Comparison of ENCODE assay signal across 9 cellular contexts in genomic region chr5:16616536-16617271, GRCh38. TPM values are rescaled to one million over a fixed set of nuclear protein-coding genes. Genes with fewer than 3 reads are reported as not detected.
DNase-seq lines count a peak whose midpoint lies in the region; ATAC-seq, FAIRE-seq and TF ChIP-seq lines count a peak whose summit lies in the region.
"Had no signal": no experiment of that assay in that cellular context is flagged by ENCODE, and none has a peak within 500 bp of the region (broad histone marks: within the 10 kb centered on the region; RNA-seq: fewer than 3 reads in every experiment).

TSS of gene RETREG1 (minus strand) at chr5:16616997. CDS start at chr5:16616971, 26 bp downstream.

- 0 to 1% (median 0%) methylated on average over 52 to 86 of the region's 86 CpGs for WGBS in small intestine, 3 donors

- POLR2A ChIA-PET in CD8-positive, alpha-beta memory T cell (lab: Charles Lee), result interaction anchor here (1.2 to 2.8 kb wide), 5 partner anchors 10 to 161 kb away, joined by 3 to 12 read pairs (median 5); no protein-coding TSS in a partner anchor

- H3K27me3 Mint-ChIP-seq in CD8-positive, alpha-beta memory T cell, result no peaks in the 10 kb centered on the region

- H3K9ac ChIP-seq in iPS-20b (ENCODE audit: low read depth, low read length), result peak within 1 kb of the TSS; percentile 37; the same call in 1 of the 2 replicates

- peaks cover 36 to 40% (median 38%) of the 10 kb centered on the region in 3 donors for H3K4me1 Mint-ChIP-seq in CD8-positive, alpha-beta memory T cell

- no peak for TF ChIP-seq CTCF in astrocyte of the spinal cord (IDR thresholded peaks at IDR 0.05; ENCODE audit: low read depth, low read length)

- no peaks in the 10 kb centered on the region for H3K27me3 ChIP-seq in CD8-positive, alpha-beta memory T cell (ENCODE audit: insufficient read depth, low read length, poor library complexity, severe bottlenecking)
- H3K27me3 ChIP-seq in iPS-20b (ENCODE audit: insufficient read depth, low read length) (peaks cover 61% of the 10 kb centered on the region), small intestine (ENCODE audit: control insufficient read depth in 2 of 2, insufficient read depth in 2 of 2, low read length in 2 of 2) (no peaks in the 10 kb centered on the region)

- peak within 1 kb of the TSS in 6 of 7 donors; percentile 90 to 96 (median 94) for H3K4me3 Mint-ChIP-seq in CD8-positive, alpha-beta memory T cell

- peak within 1 kb of the TSS; percentile 82 for H3K27ac ChIP-seq in CD8-positive, alpha-beta memory T cell (ENCODE audit: low read depth, low read length)
- no peak within 1 kb of the TSS for H3K27ac ChIP-seq in iPS-20b (ENCODE audit: low read length)
- H3K27ac ChIP-seq in small intestine (ENCODE audit: low read depth in 1 of 2, low read length in 1 of 2), result peak within 1 kb of the TSS; percentile 34 to 87
- H3K27ac ChIP-seq: epithelial cell of prostate had no signal

- H3K27ac Mint-ChIP-seq in CD8-positive, alpha-beta memory T cell, result peak within 1 kb of the TSS; percentile 87 to 98 (median 95)

- CTCF ChIA-PET in CD8-positive, alpha-beta memory T cell (lab: Charles Lee), result interaction anchor here (1.2 to 2.2 kb wide), 2 partner anchors 50 to 154 kb away, joined by 3 to 10 read pairs; no protein-coding TSS in a partner anchor

- peaks cover 0 to 15% (median 2%) of the 10 kb centered on the region in 3 donors for H3K36me3 Mint-ChIP-seq in CD8-positive, alpha-beta memory T cell

- ATAC-seq in GM19463 (IDR thresholded peaks at IDR 0.05; ENCODE audit: unreplicated experiment), result peak; percentile 73

- H3K9me3 Mint-ChIP-seq in CD8-positive, alpha-beta memory T cell, result no peaks in the 10 kb centered on the region

- H3K4me3 ChIP-seq in CD8-positive, alpha-beta memory T cell (ENCODE audit: low read length), result peak within 1 kb of the TSS; percentile 66
- H3K4me3 ChIP-seq in astrocyte of the spinal cord (ENCODE audit: low read depth, low read length) (peak within 1 kb of the TSS; percentile 51), iPS-20b (ENCODE audit: low read length) (peak within 1 kb of the TSS; percentile 77), small intestine (ENCODE audit: low read depth in 1 of 2, low read length in 2 of 2) (peak within 1 kb of the TSS; percentile 67 to 93)

- DNase-seq in CD8-positive, alpha-beta memory T cell, result peak; percentile 65 to 93 (median 85)
- DNase-seq in HTR-8/SVneo (ENCODE audit: insufficient read length, low spot score), result peak; percentile 83
- DNase-seq in T-helper 9 cell, result peak; percentile 76
- peak; percentile 6 for DNase-seq in astrocyte of the spinal cord (ENCODE audit: low read depth, low spot score)
- DNase-seq in small intestine, result peak; percentile 67
- no peak for DNase-seq in NK-92 (lab: John Stamatoyannopoulos, UW; ENCODE audit: unreplicated experiment)

- peaks cover 35% of the 10 kb centered on the region for H3K4me1 ChIP-seq in CD8-positive, alpha-beta memory T cell (ENCODE audit: insufficient read depth, low read length)
- H3K4me1 ChIP-seq in iPS-20b (ENCODE audit: insufficient read depth, low read length) (peaks cover 4% of the 10 kb centered on the region), small intestine (ENCODE audit: control insufficient read depth in 2 of 2, insufficient read depth in 1 of 2, low read depth in 1 of 2, low read length in 1 of 2) (peaks cover 0 to 2% of the 10 kb centered on the region in 2 donors)

- in situ Hi-C loops in astrocyte of the spinal cord (cut with HindIII; ENCODE audit: low sequenced_read_pairs), result no loop called here

- no peaks in the 10 kb centered on the region for H3K9me3 ChIP-seq in CD8-positive, alpha-beta memory T cell (ENCODE audit: low read length)
- H3K9me3 ChIP-seq in iPS-20b (ENCODE audit: insufficient read depth, low read depth, low read length) (no peaks in the 10 kb centered on the region), small intestine (ENCODE audit: control insufficient read depth, low read depth) (no peaks in the 10 kb centered on the region)

- H3K36me3 ChIP-seq in CD8-positive, alpha-beta memory T cell (ENCODE audit: insufficient read depth, low read length), result no peaks in the 10 kb centered on the region
- H3K36me3 ChIP-seq in iPS-20b (ENCODE audit: insufficient read depth, low read depth, low read length) (no peaks in the 10 kb centered on the region), small intestine (ENCODE audit: control insufficient read depth in 2 of 2, insufficient read depth in 2 of 2, low read length in 2 of 2) (no peaks in the 10 kb centered on the region)

- FAIRE-seq in HTR-8/SVneo (lab: Jason Lieb, UNC), result peak; percentile 95
- no peak for FAIRE-seq in small intestine (lab: Jason Lieb, UNC)

RNA-seq across cellular contexts. Expression of gene RETREG1, which starts in this region (rescaled TPM):
- total RNA-seq in CD8-positive, alpha-beta memory T cell, result 10 to 100 TPM; 11.4 to 12.1 TPM
- 48.1 TPM for polyA plus RNA-seq in CD8-positive, alpha-beta memory T cell
- polyA plus RNA-seq in small intestine, result 10 to 100 TPM in 1 of 3 donors, 1 to 10 TPM in 2; 9.5 to 36.0 (median 9.5) TPM
